In the genomic region with DNA sequence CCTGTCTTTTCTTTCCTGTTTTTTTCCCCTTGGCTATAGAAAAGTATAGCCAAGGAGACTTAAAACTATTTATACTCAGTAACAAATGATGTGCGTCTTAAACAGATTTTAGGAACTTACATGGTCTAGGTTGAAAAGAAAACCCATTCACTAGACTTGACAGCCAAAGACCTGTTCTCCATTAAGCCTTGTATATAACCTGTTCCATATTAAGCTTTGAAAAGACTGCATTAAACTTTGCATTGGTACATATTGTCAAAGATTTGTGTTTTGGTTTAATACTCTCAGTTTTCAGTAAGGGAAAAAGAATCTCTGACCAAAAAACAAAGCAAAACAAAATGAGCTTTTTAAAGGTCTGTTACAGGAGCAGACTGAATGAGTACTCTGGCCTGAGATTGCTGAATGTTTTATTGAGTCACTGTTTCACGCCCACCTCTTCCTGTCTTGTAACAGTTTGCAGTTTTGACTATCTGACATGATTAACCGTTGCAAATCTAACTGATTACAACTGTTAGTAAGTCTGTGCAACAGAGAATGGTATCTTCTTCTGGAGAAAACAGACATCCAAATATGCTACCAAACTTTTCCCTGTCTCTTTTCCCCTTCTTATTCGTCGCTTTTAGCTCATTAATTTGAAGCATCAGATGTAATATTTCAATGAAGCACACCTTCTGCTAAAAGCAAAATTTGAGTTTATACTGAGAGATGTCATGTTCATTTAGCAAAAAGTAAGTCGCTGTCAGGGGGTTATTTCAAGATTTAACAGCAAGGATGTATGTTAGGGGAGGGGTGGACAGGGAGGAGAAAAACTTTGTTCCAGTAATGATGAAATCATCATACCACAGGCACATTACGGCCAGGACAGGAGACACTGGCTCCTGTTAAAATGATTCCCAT, we compare ENCODE assay signal across 1 cellular context.
TF ChIP-seq lines count a peak whose summit lies in the region.

No MANE protein-coding gene starts in this region.

TF ChIP-seq in K562, 482 proteins besides CTCF, POLR2A, EP300 and RAD21 (continued from another document):
- TF ChIP-seq HMBOX1 (IDR thresholded peaks at IDR 0.05) (peak; percentile 93), ZZZ3 (IDR thresholded peaks at IDR 0.05) (no peak), BRD9 (IDR thresholded peaks at IDR 0.05; ENCODE audit: low read depth, partially characterized antibody) (peak; percentile 94), ZBTB7A (IDR thresholded peaks at IDR 0.05; ENCODE audit: borderline replicate concordance, control insufficient read depth, low read depth, low read length) (no peak), ZNF23 (CRISPR knock-in tag; IDR thresholded peaks at IDR 0.05) (no peak), NUFIP1 (IDR thresholded peaks at IDR 0.05; ENCODE audit: partially characterized antibody) (no peak), ZNF766 (CRISPR knock-in tag; conservative IDR thresholded peaks at IDR 0.05) (peak; percentile 61; the same call in 1 of the 2 replicates), ARID4B (CRISPR knock-in tag; IDR thresholded peaks at IDR 0.05) (no peak), ATF7 (IDR thresholded peaks at IDR 0.05) (peak; percentile 53; the same call in 1 of the 2 replicates), RHOXF2B (CRISPR knock-in tag; conservative IDR thresholded peaks at IDR 0.05) (no peak), KLF16 (IDR thresholded peaks at IDR 0.05) (no peak), ZNF184 (CRISPR knock-in tag; IDR thresholded peaks at IDR 0.05) (no peak), NKRF (IDR thresholded peaks at IDR 0.05; ENCODE audit: borderline replicate concordance) (no peak), ZNF717 (CRISPR knock-in tag; IDR thresholded peaks at IDR 0.05) (no peak), ZNF75A (CRISPR knock-in tag; IDR thresholded peaks at IDR 0.05) (no peak), ZNF253 (CRISPR knock-in tag; conservative IDR thresholded peaks at IDR 0.05) (no peak), ZBTB11 (CRISPR knock-in tag; IDR thresholded peaks at IDR 0.05) (no peak), EHMT2 (IDR thresholded peaks at IDR 0.05) (no peak), SRSF1 (IDR thresholded peaks at IDR 0.05; ENCODE audit: low read depth, low read length) (no peak), FOXA3 (CRISPR knock-in tag; conservative IDR thresholded peaks at IDR 0.05 in 1 of 2, IDR thresholded peaks at IDR 0.05 in 1 of 2) (0 out of 4 replicates have a peak, but pooled peaks of 1 of the 2 experiments have one; percentile 28), E4F1 (CRISPR knock-in tag; IDR thresholded peaks at IDR 0.05; ENCODE audit: borderline replicate concordance) (no peak)
- TF ChIP-seq, protein P1, sequence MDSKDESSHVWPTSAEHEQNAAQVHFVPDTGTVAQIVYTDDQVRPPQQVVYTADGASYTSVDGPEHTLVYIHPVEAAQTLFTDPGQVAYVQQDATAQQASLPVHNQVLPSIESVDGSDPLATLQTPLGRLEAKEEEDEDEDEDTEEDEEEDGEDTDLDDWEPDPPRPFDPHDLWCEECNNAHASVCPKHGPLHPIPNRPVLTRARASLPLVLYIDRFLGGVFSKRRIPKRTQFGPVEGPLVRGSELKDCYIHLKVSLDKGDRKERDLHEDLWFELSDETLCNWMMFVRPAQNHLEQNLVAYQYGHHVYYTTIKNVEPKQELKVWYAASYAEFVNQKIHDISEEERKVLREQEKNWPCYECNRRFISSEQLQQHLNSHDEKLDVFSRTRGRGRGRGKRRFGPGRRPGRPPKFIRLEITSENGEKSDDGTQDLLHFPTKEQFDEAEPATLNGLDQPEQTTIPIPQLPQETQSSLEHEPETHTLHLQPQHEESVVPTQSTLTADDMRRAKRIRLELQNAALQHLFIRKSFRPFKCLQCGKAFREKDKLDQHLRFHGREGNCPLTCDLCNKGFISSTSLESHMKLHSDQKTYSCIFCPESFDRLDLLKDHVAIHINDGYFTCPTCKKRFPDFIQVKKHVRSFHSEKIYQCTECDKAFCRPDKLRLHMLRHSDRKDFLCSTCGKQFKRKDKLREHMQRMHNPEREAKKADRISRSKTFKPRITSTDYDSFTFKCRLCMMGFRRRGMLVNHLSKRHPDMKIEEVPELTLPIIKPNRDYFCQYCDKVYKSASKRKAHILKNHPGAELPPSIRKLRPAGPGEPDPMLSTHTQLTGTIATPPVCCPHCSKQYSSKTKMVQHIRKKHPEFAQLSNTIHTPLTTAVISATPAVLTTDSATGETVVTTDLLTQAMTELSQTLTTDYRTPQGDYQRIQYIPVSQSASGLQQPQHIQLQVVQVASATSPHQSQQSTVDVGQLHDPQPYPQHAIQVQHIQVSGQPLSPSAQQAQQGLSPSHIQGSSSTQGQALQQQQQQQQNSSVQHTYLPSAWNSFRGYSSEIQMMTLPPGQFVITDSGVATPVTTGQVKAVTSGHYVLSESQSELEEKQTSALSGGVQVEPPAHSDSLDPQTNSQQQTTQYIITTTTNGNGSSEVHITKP (IDR thresholded peaks at IDR 0.05; ENCODE audit: partially characterized antibody) = peak; percentile 71
- TF ChIP-seq, protein P2, sequence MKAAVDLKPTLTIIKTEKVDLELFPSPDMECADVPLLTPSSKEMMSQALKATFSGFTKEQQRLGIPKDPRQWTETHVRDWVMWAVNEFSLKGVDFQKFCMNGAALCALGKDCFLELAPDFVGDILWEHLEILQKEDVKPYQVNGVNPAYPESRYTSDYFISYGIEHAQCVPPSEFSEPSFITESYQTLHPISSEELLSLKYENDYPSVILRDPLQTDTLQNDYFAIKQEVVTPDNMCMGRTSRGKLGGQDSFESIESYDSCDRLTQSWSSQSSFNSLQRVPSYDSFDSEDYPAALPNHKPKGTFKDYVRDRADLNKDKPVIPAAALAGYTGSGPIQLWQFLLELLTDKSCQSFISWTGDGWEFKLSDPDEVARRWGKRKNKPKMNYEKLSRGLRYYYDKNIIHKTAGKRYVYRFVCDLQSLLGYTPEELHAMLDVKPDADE (conservative IDR thresholded peaks at IDR 0.05; ENCODE audit: control insufficient read depth, low read depth, low read length) = no peak
- TF ChIP-seq, protein P3, sequence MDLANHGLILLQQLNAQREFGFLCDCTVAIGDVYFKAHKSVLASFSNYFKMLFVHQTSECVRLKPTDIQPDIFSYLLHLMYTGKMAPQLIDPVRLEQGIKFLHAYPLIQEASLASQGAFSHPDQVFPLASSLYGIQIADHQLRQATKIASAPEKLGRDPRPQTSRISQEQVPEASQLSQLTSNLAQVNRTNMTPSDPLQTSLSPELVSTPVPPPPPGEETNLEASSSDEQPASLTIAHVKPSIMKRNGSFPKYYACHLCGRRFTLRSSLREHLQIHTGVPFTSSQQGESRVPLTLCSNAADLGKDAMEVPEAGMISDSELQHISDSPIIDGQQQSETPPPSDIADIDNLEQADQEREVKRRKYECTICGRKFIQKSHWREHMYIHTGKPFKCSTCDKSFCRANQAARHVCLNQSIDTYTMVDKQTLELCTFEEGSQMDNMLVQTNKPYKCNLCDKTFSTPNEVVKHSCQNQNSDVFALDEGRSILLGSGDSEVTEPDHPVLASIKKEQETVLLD (IDR thresholded peaks at IDR 0.05) = 0 out of 2 replicates have a peak, but pooled peaks have one; percentile 34
TF ChIP-seq in K562: peak in this region for 104.
